Comparison of ENCODE assay signal across 20 cellular contexts in genomic region chr20:44231713-44232468, GRCh38. TPM values are rescaled to one million over a fixed set of nuclear protein-coding genes. Genes with fewer than 3 reads are reported as not detected.
DNase-seq lines count a peak whose midpoint lies in the region; ATAC-seq, FAIRE-seq and TF ChIP-seq lines count a peak whose summit lies in the region.
"Had no signal": no experiment of that assay in that cellular context is flagged by ENCODE, and none has a peak within 500 bp of the region (broad histone marks: within the 10 kb centered on the region; RNA-seq: fewer than 3 reads in every experiment).

No MANE protein-coding gene starts in this region.

- WGBS in H1 (ENCODE audit: extremely low coverage in 1 of 2, insufficient coverage in 1 of 2, insufficient read length in 1 of 2, insufficient replicate concordance in 2 of 2, low coverage in 1 of 2, low lambda C conversion rate in 2 of 2, missing lambda C conversion rate in 1 of 2), 2 experiments = 72% methylated on average over 10 of the region's 10 CpGs; no CpG with 5 or more reads in 1 of the 2 experiments

- H3K9ac ChIP-seq in H1 (replicated peaks in 1 of 4; ENCODE audit: extremely low read depth in 1 of 4, low read depth in 3 of 4, low read length in 3 of 4) = no peak overlapping the region

- no peak for ATAC-seq in activated naive CD8-positive, alpha-beta T cell treated with anti-CD3 and anti-CD28 coated beads, Interleukin-2, amount 50 U/mL, for 24 hours
- ATAC-seq in GM21576 (IDR thresholded peaks at IDR 0.05; ENCODE audit: unreplicated experiment) = no peak
- ATAC-seq in CD8-positive, alpha-beta T cell = no peak
- ATAC-seq: upper lobe of right lung had no signal

- no peaks in the 10 kb centered on the region for H3K36me3 Mint-ChIP-seq in activated naive CD8-positive, alpha-beta T cell treated with anti-CD3 and anti-CD28 coated beads, Interleukin-2, amount 50 U/mL, for 24 hours (ENCODE audit: low read depth)
- no peaks in the 10 kb centered on the region for H3K36me3 Mint-ChIP-seq in activated naive CD8-positive, alpha-beta T cell treated with anti-CD3 and anti-CD28 coated beads for 36 hours
- H3K36me3 Mint-ChIP-seq in CD8-positive, alpha-beta T cell = no peaks in the 10 kb centered on the region

- TF ChIP-seq CTCF in H1 (IDR thresholded peaks at IDR 0.05; ENCODE audit: control extremely low read depth in 1 of 3, insufficient read depth in 1 of 3, low read depth in 1 of 3, low read length in 3 of 3) = no peak
- no peak for TF ChIP-seq CTCF in CD8-positive, alpha-beta T cell (IDR thresholded peaks at IDR 0.05)

- H3K9me3 ChIP-seq in H1 (ENCODE audit: insufficient read depth in 2 of 2, low read depth in 1 of 2, low read length in 1 of 2) = no peaks in the 10 kb centered on the region
- no peaks in the 10 kb centered on the region for H3K9me3 ChIP-seq in CD8-positive, alpha-beta T cell (ENCODE audit: low read length)
- H3K9me3 ChIP-seq: neutrophil, right atrium auricular region, upper lobe of right lung had no signal

- CTCF ChIA-PET in H1 (lab: Charles Lee; ENCODE audit: partially characterized antibody) = interaction anchor here (1.0 to 4.0 kb wide), 6 partner anchors 8 to 33 kb away, joined by 3 to 18 read pairs (median 5); partner anchors contain the start of gene GDAP1L1
- CTCF ChIA-PET in CD8-positive, alpha-beta T cell (lab: Charles Lee) = interaction anchor here (0.6 to 1.1 kb wide), 5 partner anchors 14 to 356 kb away, joined by 3 to 5 read pairs (median 3); no protein-coding TSS in a partner anchor

- no peak for TF ChIP-seq EP300 in H1 (IDR thresholded peaks at IDR 0.05; ENCODE audit: borderline replicate concordance in 1 of 2, low read depth in 2 of 2, low read length in 2 of 2)

- TF ChIP-seq RAD21 in H1 (IDR thresholded peaks at IDR 0.05 in 1 of 2, conservative IDR thresholded peaks at IDR 0.05 in 1 of 2; ENCODE audit: low read depth in 2 of 2, low read length in 2 of 2) = no peak

- no peaks in the 10 kb centered on the region for H3K79me2 ChIP-seq in H1 (ENCODE audit: control insufficient read depth in 1 of 2, insufficient read depth in 2 of 2, low read length in 2 of 2)

- no peak overlapping the region for H3K23ac ChIP-seq in H1 (ENCODE audit: insufficient read length)

- no peak overlapping the region for H4K5ac ChIP-seq in H1 (ENCODE audit: insufficient read length, low read depth, low read length)

- no peaks in the 10 kb centered on the region for H4K20me1 ChIP-seq in H1 (replicated peaks in 1 of 2; ENCODE audit: control insufficient read depth in 1 of 2, insufficient read depth in 2 of 2, low read length in 2 of 2)

- H3K4me1 ChIP-seq in H1 (replicated peaks in 1 of 4; ENCODE audit: control insufficient read depth in 3 of 4, insufficient read depth in 4 of 4, low read length in 3 of 4) = peaks cover 0 to 6% (median 0%) of the 10 kb centered on the region in 4 experiments; a peak in 4 of 7 replicates
- H3K4me1 ChIP-seq in CD8-positive, alpha-beta T cell (ENCODE audit: insufficient read depth, low read length) = peaks cover 7% of the 10 kb centered on the region
- H3K4me1 ChIP-seq: right atrium auricular region, upper lobe of right lung had no signal

- intact Hi-C loops in CD8-positive, alpha-beta T cell (cut with DNase I, micrococcal nuclease) = no loop called here

- no peak overlapping the region for H2AFZ ChIP-seq in H1 (ENCODE audit: low read length)

- no peak overlapping the region for H3K18ac ChIP-seq in H1 (ENCODE audit: extremely low read depth, low read length)

- H3K56ac ChIP-seq in H1 (replicated peaks; ENCODE audit: insufficient read length, low read depth, low read length) = no peak overlapping the region

- H3K79me1 ChIP-seq in H1 (ENCODE audit: low read depth, low read length) = no peaks in the 10 kb centered on the region

- no peak for TF ChIP-seq POLR2A in H1 (IDR thresholded peaks at IDR 0.05; ENCODE audit: control extremely low read depth in 1 of 2, low read depth in 2 of 2, low read length in 2 of 2)

- no peak overlapping the region for H3K4me3 ChIP-seq in H1 (ENCODE audit: extremely low read depth in 1 of 4, insufficient read depth in 2 of 4, low read depth in 3 of 4, low read length in 4 of 4)
- no peak overlapping the region for H3K4me3 ChIP-seq in CD8-positive, alpha-beta T cell (ENCODE audit: low read depth, low read length)
- H3K4me3 ChIP-seq: right atrium auricular region, upper lobe of right lung had no signal

- no peaks in the 10 kb centered on the region for H3K27me3 ChIP-seq in H1 (replicated peaks in 1 of 4; ENCODE audit: control insufficient read depth in 3 of 4, extremely low read depth in 1 of 4, insufficient read depth in 3 of 4, low read length in 3 of 4)
- H3K27me3 ChIP-seq in CD8-positive, alpha-beta T cell (ENCODE audit: insufficient read depth, low read length) = no peaks in the 10 kb centered on the region
- H3K27me3 ChIP-seq: right atrium auricular region, upper lobe of right lung had no signal

- H3K23me2 ChIP-seq in H1 (ENCODE audit: low read depth, low read length) = no peaks in the 10 kb centered on the region

- no peaks in the 10 kb centered on the region for H3K9me3 Mint-ChIP-seq in activated naive CD8-positive, alpha-beta T cell treated with anti-CD3 and anti-CD28 coated beads, Interleukin-2, amount 50 U/mL, for 24 hours
- no peaks in the 10 kb centered on the region for H3K9me3 Mint-ChIP-seq in activated naive CD8-positive, alpha-beta T cell treated with anti-CD3 and anti-CD28 coated beads for 36 hours
- no peaks in the 10 kb centered on the region for H3K9me3 Mint-ChIP-seq in CD8-positive, alpha-beta T cell
- H3K9me3 Mint-ChIP-seq: activated B cell treated with CpG ODN at 0.5 μM for 24 hours had no signal

- FAIRE-seq in H1 (lab: Jason Lieb, UNC) = no peak

- DNase-seq in activated naive CD8-positive, alpha-beta T cell treated with anti-CD3 and anti-CD28 coated beads, Interleukin-2, amount 50 U/mL, for 24 hours = no peak
- no peak for DNase-seq in activated naive CD8-positive, alpha-beta T cell treated with anti-CD3 and anti-CD28 coated beads for 36 hours
- DNase-seq in NCI-H146 (lab: John Stamatoyannopoulos, UW) = peak; percentile 86
- no peak for DNase-seq in H1 (ENCODE audit: low read depth in 1 of 2, low spot score in 2 of 2)
- no peak for DNase-seq in OCI-M2 (lab: John Stamatoyannopoulos, UW; ENCODE audit: unreplicated experiment)
- no peak for DNase-seq in CD8-positive, alpha-beta T cell
- DNase-seq in activated naive CD4-positive, alpha-beta T cell treated with Interleukin-2 at 50 U/mL for 16 hours = no peak
- DNase-seq: activated B cell treated with CpG ODN at 0.5 μM for 24 hours; amygdala; cerebellar nuclear complex; left colon; NCI-H2029 treated with DMSO at 0.1 percent for 48 hours; NCI-H774; stimulated activated naive CD8-positive, alpha-beta T cell treated with anti-CD3 and anti-CD28 coated beads, Interleukin-15, Interleukin-2, amounts not matched to agents 100 U/mL and 50 U/mL, for 24 hours; T-helper 1 cell; upper lobe of right lung had no signal

- H3K36me3 ChIP-seq in H1 (ENCODE audit: control insufficient read depth in 2 of 4, insufficient read depth in 4 of 4, low read length in 3 of 4) = no peaks in the 10 kb centered on the region
- no peaks in the 10 kb centered on the region for H3K36me3 ChIP-seq in CD8-positive, alpha-beta T cell (ENCODE audit: insufficient read depth, low read length)
- H3K36me3 ChIP-seq: neutrophil, right atrium auricular region, upper lobe of right lung had no signal

- H2BK15ac ChIP-seq in H1 (ENCODE audit: low read length) = no peak overlapping the region

- peak overlapping the region; percentile 33; the same call in 1 of the 2 replicates for H2BK12ac ChIP-seq in H1 (ENCODE audit: low read depth, low read length)

- peak overlapping the region in 1 of 2 experiments; percentile 19; a peak in 3 of 4 replicates for H3K4me2 ChIP-seq in H1 (ENCODE audit: insufficient read depth in 1 of 2, low read depth in 2 of 2, low read length in 2 of 2)

- peak overlapping the region; percentile 7; the same call in 1 of the 2 replicates for H4K8ac ChIP-seq in H1 (ENCODE audit: extremely low read depth, insufficient read depth, low read length)

- no peak overlapping the region for H3K4me3 Mint-ChIP-seq in activated naive CD8-positive, alpha-beta T cell treated with anti-CD3 and anti-CD28 coated beads, Interleukin-2, amount 50 U/mL, for 24 hours
- H3K4me3 Mint-ChIP-seq in activated naive CD8-positive, alpha-beta T cell treated with anti-CD3 and anti-CD28 coated beads for 36 hours = no peak overlapping the region
- no peak overlapping the region for H3K4me3 Mint-ChIP-seq in CD8-positive, alpha-beta T cell
- H3K4me3 Mint-ChIP-seq: activated B cell treated with CpG ODN at 0.5 μM for 24 hours had no signal

- no peak overlapping the region for H2BK120ac ChIP-seq in H1 (replicated peaks; ENCODE audit: low read depth, low read length)

- peaks cover 3% of the 10 kb centered on the region for H3K4me1 Mint-ChIP-seq in activated naive CD8-positive, alpha-beta T cell treated with anti-CD3 and anti-CD28 coated beads, Interleukin-2, amount 50 U/mL, for 24 hours
- H3K4me1 Mint-ChIP-seq in activated naive CD8-positive, alpha-beta T cell treated with anti-CD3 and anti-CD28 coated beads for 36 hours = peaks cover 8% of the 10 kb centered on the region
- peaks cover 6% of the 10 kb centered on the region for H3K4me1 Mint-ChIP-seq in CD8-positive, alpha-beta T cell (ENCODE audit: low read depth)
- H3K4me1 Mint-ChIP-seq: activated B cell treated with CpG ODN at 0.5 μM for 24 hours had no signal

- H3K27ac Mint-ChIP-seq in activated naive CD8-positive, alpha-beta T cell treated with anti-CD3 and anti-CD28 coated beads, Interleukin-2, amount 50 U/mL, for 24 hours = peak overlapping the region; percentile 74
- no peak overlapping the region for H3K27ac Mint-ChIP-seq in activated naive CD8-positive, alpha-beta T cell treated with anti-CD3 and anti-CD28 coated beads for 36 hours
- H3K27ac Mint-ChIP-seq in CD8-positive, alpha-beta T cell = no peak overlapping the region
- H3K27ac Mint-ChIP-seq: activated B cell treated with CpG ODN at 0.5 μM for 24 hours had no signal

- H2AK5ac ChIP-seq in H1 (ENCODE audit: low read depth, low read length) = no peak overlapping the region

- no peak overlapping the region for H3K14ac ChIP-seq in H1 (ENCODE audit: insufficient read length)

- POLR2A ChIA-PET in H1 (lab: Charles Lee; ENCODE audit: partially characterized antibody) = no interaction called here
- POLR2A ChIA-PET in CD8-positive, alpha-beta T cell (lab: Charles Lee) = no interaction called here

- H3K27me3 Mint-ChIP-seq in activated naive CD8-positive, alpha-beta T cell treated with anti-CD3 and anti-CD28 coated beads, Interleukin-2, amount 50 U/mL, for 24 hours = no peaks in the 10 kb centered on the region
- H3K27me3 Mint-ChIP-seq in activated naive CD8-positive, alpha-beta T cell treated with anti-CD3 and anti-CD28 coated beads for 36 hours = no peaks in the 10 kb centered on the region
- no peaks in the 10 kb centered on the region for H3K27me3 Mint-ChIP-seq in CD8-positive, alpha-beta T cell (ENCODE audit: low read depth)
- H3K27me3 Mint-ChIP-seq: activated B cell treated with CpG ODN at 0.5 μM for 24 hours had no signal

- no peak overlapping the region for H4K91ac ChIP-seq in H1 (replicated peaks; ENCODE audit: insufficient read length, low read length)

- H3K27ac ChIP-seq in H1 (ENCODE audit: low read depth, low read length) = no peak overlapping the region
- no peak overlapping the region for H3K27ac ChIP-seq in CD8-positive, alpha-beta T cell (ENCODE audit: low read depth, low read length)
- H3K27ac ChIP-seq: neutrophil, right atrium auricular region, upper lobe of right lung had no signal

- peak overlapping the region; percentile 72; the same call in 1 of the 2 replicates for H2BK20ac ChIP-seq in H1 (ENCODE audit: low read length)

- no peak overlapping the region for H3K4ac ChIP-seq in H1 (replicated peaks; ENCODE audit: insufficient read length, low read depth, low read length)

- H2BK5ac ChIP-seq in H1 (ENCODE audit: low read depth, low read length) = peak overlapping the region; percentile 66; the same call in 1 of the 2 replicates

RNA-seq across cellular contexts. Expression of gene GDAP1L1, which starts 15.2 kb away (rescaled TPM):
- total RNA-seq in activated naive CD8-positive, alpha-beta T cell treated with anti-CD3 and anti-CD28 coated beads for 36 hours = under 1 TPM in 1 of 2 experiments, not detected in 1; 0.12 TPM
- 8.5 and 9.8 TPM in 2 replicates for total RNA-seq in H1 (2021; fragmentation: NEBNext Ultra II Directional; extraction: Animal tissue kit (Norgen Biotek cat#: 25700))
- 63.1 and 73.0 TPM in 2 replicates for polyA plus RNA-seq in H1 (2011; rRNA removed)
- 35.7 TPM for polyA plus RNA-seq in H1 (2011; cell fraction: cytosol; rRNA removed)
- polyA plus RNA-seq in H1 (2011; cell fraction: nucleus; rRNA removed) = 31.2 TPM
- 10.6 to 23.5 TPM (median 20.3 TPM) in 4 replicates for polyA plus RNA-seq in H1 (2012, experiment 1 of 2)
- polyA plus RNA-seq in H1 (2012, experiment 2 of 2) = 11.6 TPM
- polyA plus RNA-seq in H1 (2013, experiment 1 of 2) = 5.8 TPM
- 5.9 TPM for polyA plus RNA-seq in H1 (2013, experiment 2 of 2)
- 9.1 and 13.0 TPM in 2 replicates for polyA minus RNA-seq in H1 (2011; rRNA and poly(A)+ RNA removed)
- polyA minus RNA-seq in H1 (2011; cell fraction: cytosol; rRNA and poly(A)+ RNA removed) = 8.4 TPM
- 8.1 TPM for polyA minus RNA-seq in H1 (2011; cell fraction: nucleus; rRNA and poly(A)+ RNA removed)
- not detected for total RNA-seq in CD8-positive, alpha-beta T cell
- total RNA-seq: activated B cell treated with CpG ODN at 0.5 μM for 24 hours; activated CD8-positive, alpha-beta memory T cell treated with anti-CD3 and anti-CD28 coated beads for 36 hours; left colon; upper lobe of right lung had no signal

RNA-seq across cellular contexts. Expression of gene OSER1, which starts 21.3 kb away (rescaled TPM):
- 10 to 100 TPM; 25.5 to 26.4 TPM for total RNA-seq in activated naive CD8-positive, alpha-beta T cell treated with anti-CD3 and anti-CD28 coated beads for 36 hours
- total RNA-seq in H1 (2021; fragmentation: NEBNext Ultra II Directional; extraction: Animal tissue kit (Norgen Biotek cat#: 25700)) = 31.6 and 31.8 TPM in 2 replicates
- 13.9 and 24.5 TPM in 2 replicates for polyA plus RNA-seq in H1 (2011; rRNA removed)
- polyA plus RNA-seq in H1 (2011; cell fraction: cytosol; rRNA removed) = 24.7 TPM
- polyA plus RNA-seq in H1 (2011; cell fraction: nucleus; rRNA removed) = 18.7 TPM
- polyA plus RNA-seq in H1 (2012, experiment 1 of 2) = 25.9 to 30.5 TPM (median 28.5 TPM) in 4 replicates
- polyA plus RNA-seq in H1 (2012, experiment 2 of 2) = 12.5 TPM
- 19.9 TPM for polyA plus RNA-seq in H1 (2013, experiment 1 of 2)
- 18.5 TPM for polyA plus RNA-seq in H1 (2013, experiment 2 of 2)
- 45.8 and 49.1 TPM in 2 replicates for polyA minus RNA-seq in H1 (2011; rRNA and poly(A)+ RNA removed)
- polyA minus RNA-seq in H1 (2011; cell fraction: cytosol; rRNA and poly(A)+ RNA removed) = 18.6 TPM
- 16.0 TPM for polyA minus RNA-seq in H1 (2011; cell fraction: nucleus; rRNA and poly(A)+ RNA removed)
- total RNA-seq in CD8-positive, alpha-beta T cell = 100 to 1,000 TPM; 201 to 204 TPM

RNA-seq across cellular contexts. Expression of gene JPH2, which starts 44.9 kb away (rescaled TPM):
- under 1 TPM; 0.12 to 0.14 TPM for total RNA-seq in activated naive CD8-positive, alpha-beta T cell treated with anti-CD3 and anti-CD28 coated beads for 36 hours
- total RNA-seq in H1 (2021; fragmentation: NEBNext Ultra II Directional; extraction: Animal tissue kit (Norgen Biotek cat#: 25700)) = 1.3 and 1.5 TPM in 2 replicates
- 0.59 and 0.83 TPM in 2 replicates for polyA plus RNA-seq in H1 (2011; rRNA removed)
- 0.85 TPM for polyA plus RNA-seq in H1 (2011; cell fraction: cytosol; rRNA removed)
- polyA plus RNA-seq in H1 (2011; cell fraction: nucleus; rRNA removed) = 1.3 TPM
- 0.54 to 1.0 TPM (median 0.76 TPM) in 4 replicates for polyA plus RNA-seq in H1 (2012, experiment 1 of 2)
- polyA plus RNA-seq in H1 (2012, experiment 2 of 2) = 0.39 TPM
- polyA plus RNA-seq in H1 (2013, experiment 1 of 2) = 0.43 TPM
- 0.39 TPM for polyA plus RNA-seq in H1 (2013, experiment 2 of 2)
- 0.83 and 0.91 TPM in 2 replicates for polyA minus RNA-seq in H1 (2011; rRNA and poly(A)+ RNA removed)
- polyA minus RNA-seq in H1 (2011; cell fraction: cytosol; rRNA and poly(A)+ RNA removed) = 1.0 TPM
- 1.6 TPM for polyA minus RNA-seq in H1 (2011; cell fraction: nucleus; rRNA and poly(A)+ RNA removed)
- total RNA-seq in CD8-positive, alpha-beta T cell = not detected
- total RNA-seq: activated B cell treated with CpG ODN at 0.5 μM for 24 hours; activated CD8-positive, alpha-beta memory T cell treated with anti-CD3 and anti-CD28 coated beads for 36 hours had no signal
